Comparison of ENCODE assay signal across 15 cellular contexts in the genomic region with DNA sequence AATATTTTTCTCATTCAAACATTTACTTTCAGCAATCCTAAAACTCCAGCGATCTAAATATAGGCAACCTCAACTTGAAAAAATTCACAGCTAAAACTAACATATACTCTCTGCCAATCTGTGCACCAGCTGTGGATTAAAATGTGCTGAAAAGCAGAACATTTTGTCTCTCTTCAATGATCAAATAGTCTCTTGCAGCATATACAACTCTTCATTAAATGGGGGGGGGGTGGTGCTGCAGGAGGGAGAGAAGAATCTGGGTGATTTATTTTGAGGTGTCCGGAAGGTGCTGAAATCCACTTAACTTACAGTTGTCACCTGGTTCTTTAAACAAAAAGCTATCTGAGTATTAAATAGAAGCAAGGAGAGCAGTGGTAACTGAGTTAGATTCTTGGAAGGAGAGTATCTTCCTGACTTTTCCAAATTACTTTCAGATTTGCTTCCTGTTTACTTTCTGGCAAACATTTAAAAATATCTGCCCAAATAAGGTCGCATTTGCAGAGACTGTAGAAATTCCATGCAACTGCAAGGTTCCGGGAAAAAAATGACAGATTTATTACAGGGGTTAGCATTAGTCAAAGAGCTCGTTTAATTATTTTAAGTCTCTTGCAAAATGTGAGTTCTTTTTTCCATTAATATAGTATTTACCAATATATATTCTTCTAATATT.
DNase-seq lines count a peak whose midpoint lies in the region; ATAC-seq and TF ChIP-seq lines count a peak whose summit lies in the region.
"Had no signal": no experiment of that assay in that cellular context is flagged by ENCODE, and none has a peak within 500 bp of the region (broad histone marks: within the 10 kb centered on the region; RNA-seq: fewer than 3 reads in every experiment).

No MANE protein-coding gene starts in this region.

- 0 out of 2 replicates have a peak overlapping the region, but pooled peaks have one; percentile 4 for H3K9ac ChIP-seq in GM23248
- H3K9ac ChIP-seq in mesenchymal stem cell (ENCODE audit: low read length) = peak overlapping the region; percentile 47

- no peak for ATAC-seq in GM18868 (IDR thresholded peaks at IDR 0.05; ENCODE audit: unreplicated experiment)
- ATAC-seq in GM21390 (IDR thresholded peaks at IDR 0.05; ENCODE audit: unreplicated experiment) = no peak
- no peak for ATAC-seq in stimulated activated naive CD8-positive, alpha-beta T cell treated with anti-CD3 and anti-CD28 coated beads, Interleukin-15, Interleukin-2, amounts not matched to agents 100 U/mL and 50 U/mL, for 24 hours
- ATAC-seq: left colon; naive thymus-derived CD4-positive, alpha-beta T cell had no signal

- no peaks in the 10 kb centered on the region for H3K79me2 ChIP-seq in GM23248 (ENCODE audit: insufficient read depth)

- H3K23ac ChIP-seq in mesenchymal stem cell (ENCODE audit: low read length in 2 of 2) = no peak overlapping the region

- H3F3A ChIP-seq in GM23248 (ENCODE audit: insufficient read depth) = peaks cover 15% of the 10 kb centered on the region

- POLR2A ChIA-PET in A673 (lab: Charles Lee; ENCODE audit: low non-redundant PET) = no interaction called here

- H3K4ac ChIP-seq in mesenchymal stem cell (ENCODE audit: low read depth in 1 of 2, low read length in 2 of 2) = no peak overlapping the region

- no peak overlapping the region for H3K4me3 ChIP-seq in A673 (ENCODE audit: low read depth, low read length, poor library complexity, severe bottlenecking)
- H3K4me3 ChIP-seq in GM23248 = peak overlapping the region; percentile 42
- H3K4me3 ChIP-seq in mesenchymal stem cell (ENCODE audit: insufficient read depth in 1 of 2, low read depth in 1 of 2, low read length in 2 of 2) = peak overlapping the region in 1 of 2 experiments; percentile 52
- H3K4me3 ChIP-seq: thyroid gland had no signal

- H2BK120ac ChIP-seq in mesenchymal stem cell (ENCODE audit: low read depth, low read length) = no peak overlapping the region

- no peaks in the 10 kb centered on the region for H3K79me1 ChIP-seq in mesenchymal stem cell (replicated peaks; ENCODE audit: low read length, poor library complexity, severe bottlenecking)

- H2AFZ ChIP-seq in GM23248 = peak overlapping the region; percentile 48
- no peak overlapping the region for H2AFZ ChIP-seq in mesenchymal stem cell (ENCODE audit: low read depth, low read length)

- H3K9me2 ChIP-seq in GM23248 (ENCODE audit: insufficient read depth) = no peaks in the 10 kb centered on the region; the same call in 1 of the 2 replicates

- H3K14ac ChIP-seq in mesenchymal stem cell (ENCODE audit: low read length in 2 of 2) = no peak overlapping the region

- H3K4me2 ChIP-seq in GM23248 (ENCODE audit: unreplicated experiment) (peak overlapping the region; percentile 74), mesenchymal stem cell (ENCODE audit: low read length, poor library complexity, severe bottlenecking) (no peak overlapping the region)

- BruUV-seq in A673 (replicated peaks; lab: Mats Ljungman, UMichigan) = no TSS peak

- 2 to 9% methylated on average over 5 of the region's 5 CpGs for WGBS in GM23248 (ENCODE audit: low coverage in 1 of 2, low lambda C conversion rate in 2 of 2, missing lambda C conversion rate in 2 of 2), 2 experiments
- WGBS in mesenchymal stem cell = 83% methylated on average over 1 of the region's 5 CpGs

- no peaks in the 10 kb centered on the region for H4K20me1 ChIP-seq in GM23248 (ENCODE audit: insufficient read depth)

- H2BK12ac ChIP-seq in mesenchymal stem cell (ENCODE audit: low read length in 2 of 2) = no peak overlapping the region

- no peak for DNase-seq in A673 (ENCODE audit: low spot score)
- peak; percentile 42 for DNase-seq in GM23248
- DNase-seq in epidermal melanocyte (ENCODE audit: insufficient read length, low spot score) = peak; percentile 17
- peak; percentile 47 for DNase-seq in mesenchymal stem cell
- no peak for DNase-seq in stimulated activated naive CD8-positive, alpha-beta T cell treated with anti-CD3 and anti-CD28 coated beads, Interleukin-15, Interleukin-2, amounts not matched to agents 100 U/mL and 50 U/mL, for 24 hours
- no peak for DNase-seq in NOMO-1 (lab: John Stamatoyannopoulos, UW; ENCODE audit: unreplicated experiment in 2 of 2)
- DNase-seq: activated CD4-positive, alpha-beta T cell treated with anti-CD3 and anti-CD28 coated beads, Interleukin-2, amount 50 U/mL, for 48 hours; H7; hippocampal formation; left colon; naive thymus-derived CD4-positive, alpha-beta T cell; stimulated activated CD4-positive, alpha-beta T cell treated with anti-CD3 and anti-CD28 coated beads, Interleukin-1b, Interleukin-23, amount 100 ng/mL, for 48 hours; thyroid gland had no signal

- H2AK5ac ChIP-seq in mesenchymal stem cell (ENCODE audit: low read length, severe bottlenecking) = no peak overlapping the region

- H2BK5ac ChIP-seq in mesenchymal stem cell (ENCODE audit: low read depth, low read length, poor library complexity, severe bottlenecking) = no peak overlapping the region

- H4K91ac ChIP-seq in mesenchymal stem cell (ENCODE audit: low read length) = no peak overlapping the region

- H4K8ac ChIP-seq in mesenchymal stem cell (ENCODE audit: low read length) = no peak overlapping the region

- H3K27me3 ChIP-seq in A673 (replicated peaks; ENCODE audit: insufficient read depth, low read depth, low read length, poor library complexity) (no peaks in the 10 kb centered on the region), GM23248 (replicated peaks; ENCODE audit: insufficient read depth) (no peaks in the 10 kb centered on the region), mesenchymal stem cell (ENCODE audit: control insufficient read depth in 1 of 2, insufficient read depth in 1 of 2, low read length in 2 of 2) (no peaks in the 10 kb centered on the region)
- H3K27me3 ChIP-seq: thyroid gland had no signal

- no peak overlapping the region for H3K18ac ChIP-seq in mesenchymal stem cell (ENCODE audit: low read depth in 1 of 2, low read length in 2 of 2)

- CTCF ChIA-PET in A673 (lab: Charles Lee) = no interaction called here

- no peaks in the 10 kb centered on the region for H3K9me3 ChIP-seq in A673 (ENCODE audit: low read depth, low read length, poor library complexity, severe bottlenecking)
- H3K9me3 ChIP-seq in GM23248 (ENCODE audit: low read depth) = no peaks in the 10 kb centered on the region
- H3K9me3 ChIP-seq in mesenchymal stem cell (ENCODE audit: control insufficient read depth, low read length) = no peaks in the 10 kb centered on the region
- H3K9me3 ChIP-seq: thyroid gland had no signal

- no peaks in the 10 kb centered on the region for H3K36me3 ChIP-seq in A673 (ENCODE audit: insufficient read depth, low read length, poor library complexity, severe bottlenecking)
- H3K36me3 ChIP-seq in GM23248 (ENCODE audit: low read depth) = no peaks in the 10 kb centered on the region
- H3K36me3 ChIP-seq in mesenchymal stem cell (ENCODE audit: control insufficient read depth in 1 of 2, insufficient read depth in 2 of 2, low read depth in 1 of 2, low read length in 2 of 2) = no peaks in the 10 kb centered on the region
- H3K36me3 ChIP-seq: thyroid gland had no signal

- H2BK15ac ChIP-seq in mesenchymal stem cell (ENCODE audit: low read depth, poor library complexity, severe bottlenecking) = no peak overlapping the region

- H3K27ac ChIP-seq in A673 (ENCODE audit: low read depth, low read length, poor library complexity, severe bottlenecking) (peak overlapping the region; percentile 4), GM23248 (0 out of 2 replicates have a peak overlapping the region, but pooled peaks have one; percentile 6), mesenchymal stem cell (ENCODE audit: low read length, poor library complexity, severe bottlenecking) (no peak overlapping the region)
- H3K27ac ChIP-seq: thyroid gland had no signal

- H3K4me1 ChIP-seq in A673 (ENCODE audit: insufficient read depth, low read length, poor library complexity, severe bottlenecking) (peaks cover 10% of the 10 kb centered on the region), GM23248 (ENCODE audit: insufficient read depth) (peaks cover 22% of the 10 kb centered on the region), mesenchymal stem cell (ENCODE audit: control insufficient read depth, insufficient read depth, low read depth, low read length) (no peaks in the 10 kb centered on the region)
- H3K4me1 ChIP-seq: thyroid gland had no signal

- intact Hi-C loops in A673 (cut with micrococcal nuclease; ENCODE audit: unreplicated experiment) = no loop called here

- in situ Hi-C loops in GM23248 (cut with MboI) = no loop called here

- TF ChIP-seq CTCF in A673 (conservative IDR thresholded peaks at IDR 0.05; ENCODE audit: low read depth, low read length) = no peak

Comparison
In these comparisons a context has a peak if more than half of its experiments do, and no peak if none do; other contexts are left out.
1. DNase-seq: peak in GM23248 (single experiment), epidermal melanocyte (single experiment) and mesenchymal stem cell (single experiment); none in A673 (single experiment), stimulated activated naive CD8-positive, alpha-beta T cell treated with anti-CD3 and anti-CD28 coated beads, Interleukin-15, Interleukin-2, amounts not matched to agents 100 U/mL and 50 U/mL, for 24 hours (single experiment) and NOMO-1 (0 of 2).